Comparison of ENCODE assay signal across 17 cellular contexts in genomic region chr3:117618462-117618861, GRCh38.
DNase-seq lines count a peak whose midpoint lies in the region; ATAC-seq and TF ChIP-seq lines count a peak whose summit lies in the region.
"Had no signal": no experiment of that assay in that cellular context is flagged by ENCODE, and none has a peak within 500 bp of the region (broad histone marks: within the 10 kb centered on the region; RNA-seq: fewer than 3 reads in every experiment).

No MANE protein-coding gene starts in this region.

- no peaks in the 10 kb centered on the region for H3K4me1 ChIP-seq in upper lobe of right lung
- H3K4me1 ChIP-seq: Caco-2, HAP-1 had no signal

- H3K27ac ChIP-seq in upper lobe of right lung, result no peak overlapping the region
- H3K27ac ChIP-seq: 22Rv1, BLaER1, C4-2B had no signal

- no peak for ATAC-seq in upper lobe of right lung
- ATAC-seq in HG02623 (IDR thresholded peaks at IDR 0.05; ENCODE audit: unreplicated experiment), result no peak
- no peak for ATAC-seq in GM19023 (IDR thresholded peaks at IDR 0.05; ENCODE audit: unreplicated experiment)
- ATAC-seq: CD8-positive, alpha-beta T cell had no signal

- no peaks in the 10 kb centered on the region for H3K9me3 ChIP-seq in upper lobe of right lung
- H3K9me3 ChIP-seq: BLaER1, Caco-2, HAP-1 had no signal

- DNase-seq in NCI-H1105 treated with DMSO at 0.1 percent for 48 hours (lab: John Stamatoyannopoulos, UW), result peak; percentile 17
- no peak for DNase-seq in NCI-H1105 (lab: John Stamatoyannopoulos, UW)
- peak; percentile 52 for DNase-seq in fibroblast of gingiva (ENCODE audit: low read depth)
- DNase-seq in upper lobe of right lung, result peak; percentile 55
- DNase-seq: Caco-2; CD4-positive, CD25-positive, alpha-beta regulatory T cell; CD8-positive, alpha-beta T cell; DMS153; DND-41; GOT3; HFFc6 had no signal

- TF ChIP-seq CTCF in upper lobe of right lung (IDR thresholded peaks at IDR 0.05), result no peak

- no peaks in the 10 kb centered on the region for H3K36me3 ChIP-seq in upper lobe of right lung
- H3K36me3 ChIP-seq: BLaER1, HAP-1 had no signal

- no peaks in the 10 kb centered on the region for H3K27me3 ChIP-seq in upper lobe of right lung
- H3K27me3 ChIP-seq: BLaER1 had no signal

- no peak overlapping the region for H3K4me3 ChIP-seq in upper lobe of right lung
- H3K4me3 ChIP-seq: BLaER1, HAP-1 had no signal

- intact Hi-C loops in upper lobe of right lung (cut with DNase I), result no loop called here
